ENCODE assay signal across 21 cellular contexts in the genomic region with DNA sequence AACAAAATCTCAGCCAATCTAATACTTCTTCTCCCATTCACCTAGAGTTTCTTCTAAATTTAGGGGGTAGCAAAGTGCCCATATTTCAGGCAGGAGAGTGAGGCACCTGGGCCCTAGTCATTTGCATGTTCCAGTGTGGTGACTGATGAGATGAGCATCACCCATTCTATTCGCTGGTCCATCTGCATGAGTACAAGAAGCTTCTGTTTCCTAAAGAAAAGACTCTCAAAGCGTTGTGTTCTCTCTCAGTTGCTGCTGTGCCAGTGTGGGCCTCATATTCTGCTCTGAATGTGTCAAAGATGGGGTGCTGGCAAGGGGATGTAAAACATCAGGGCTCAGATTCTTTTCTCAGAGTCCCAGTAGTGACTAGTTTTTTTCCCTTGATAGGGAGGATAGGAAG. TPM values are rescaled to one million over a fixed set of nuclear protein-coding genes. Genes with fewer than 3 reads are reported as not detected.
A peak's percentile ranks its signal among the peaks of the same experiment; 100 is the strongest.
DNase-seq lines count a peak whose midpoint lies in the region; FAIRE-seq and TF ChIP-seq lines count a peak whose summit lies in the region.
"Had no signal": no experiment of that assay in that cellular context is flagged by ENCODE, and none has a peak within 500 bp of the region (broad histone marks: within the 10 kb centered on the region; RNA-seq: fewer than 3 reads in every experiment).

No MANE protein-coding gene starts in this region.

- no peak overlapping the region for H3K4me3 Mint-ChIP-seq in chondrocyte (ENCODE audit: unreplicated experiment)
- H3K4me3 Mint-ChIP-seq: activated naive CD4-positive, alpha-beta T cell treated with anti-CD3 and anti-CD28 coated beads for 36 hours; activated T-cell treated with anti-CD3 and anti-CD28 coated beads, Interleukin-2, amount 50 U/mL, for 4 hours; naive thymus-derived CD4-positive, alpha-beta T cell had no signal

- FAIRE-seq in keratinocyte (lab: Jason Lieb, UNC) = no peak
- FAIRE-seq: G401.6, urothelium cell line had no signal

- no peak for TF ChIP-seq CTCF in chondrocyte (IDR thresholded peaks at IDR 0.05)
- TF ChIP-seq CTCF in keratinocyte (optimal IDR thresholded peaks at IDR 0.05 in 1 of 3, IDR thresholded peaks at IDR 0.05 in 1 of 3, conservative IDR thresholded peaks at IDR 0.05 in 1 of 3; ENCODE audit: extremely low read depth in 1 of 3, insufficient read depth in 2 of 3, low read length in 3 of 3) = no peak

- H3K27me3 ChIP-seq in Karpas-422 (ENCODE audit: low read length) (no peaks in the 10 kb centered on the region), keratinocyte (ENCODE audit: control insufficient read depth, extremely low read depth, insufficient read depth, low read length) (no peaks in the 10 kb centered on the region)

- peaks cover 58% of the 10 kb centered on the region for H3K4me1 ChIP-seq in Karpas-422 (ENCODE audit: low read length)
- peaks cover 17% of the 10 kb centered on the region for H3K4me1 ChIP-seq in keratinocyte (ENCODE audit: control insufficient read depth, extremely low read depth, insufficient read depth, low read length)
- H3K4me1 ChIP-seq: parathyroid adenoma had no signal

- H3K36me3 ChIP-seq in Karpas-422 (ENCODE audit: insufficient read depth, low read length) (no peaks in the 10 kb centered on the region; the same call in 1 of the 2 replicates), keratinocyte (ENCODE audit: control insufficient read depth in 2 of 2, extremely low read depth in 1 of 2, insufficient read depth in 2 of 2, low read length in 2 of 2) (no peaks in the 10 kb centered on the region)

- H3K4me3 ChIP-seq in Karpas-422 (ENCODE audit: low read length) (peak overlapping the region; percentile 47), keratinocyte (ENCODE audit: control insufficient read depth in 2 of 3, extremely low read depth in 1 of 3, insufficient read depth in 2 of 3, low read depth in 1 of 3, low read length in 3 of 3) (no peak overlapping the region)

- dilution Hi-C loops in keratinocyte (cut with MboI; ENCODE audit: extremely low pct_ligation_motif_present, low sequenced_read_pairs) = no loop called here

- H3K9me1 ChIP-seq in keratinocyte (ENCODE audit: control insufficient read depth, extremely low read depth, insufficient read depth, low read length) = no peaks in the 10 kb centered on the region

- H4K20me1 ChIP-seq in Karpas-422 (ENCODE audit: insufficient read depth, low read depth, low read length) (no peaks in the 10 kb centered on the region), keratinocyte (ENCODE audit: control insufficient read depth, extremely low read depth, insufficient read depth, low read length) (no peaks in the 10 kb centered on the region)

- H3K27me3 Mint-ChIP-seq in chondrocyte (ENCODE audit: low read depth) = no peaks in the 10 kb centered on the region

- H3K4me2 ChIP-seq in Karpas-422 (ENCODE audit: low read depth, low read length, poor library complexity, severe bottlenecking) (peak overlapping the region; percentile 74), keratinocyte (ENCODE audit: control insufficient read depth, extremely low read depth, insufficient read depth, low read depth, low read length) (peak overlapping the region; percentile 0)

- H3K79me2 ChIP-seq in Karpas-422 (ENCODE audit: low read length) (no peaks in the 10 kb centered on the region), keratinocyte (ENCODE audit: control insufficient read depth, insufficient read depth, low read length) (no peaks in the 10 kb centered on the region)
- H3K79me2 ChIP-seq: parathyroid adenoma had no signal

- H3K9me3 ChIP-seq in Karpas-422 (ENCODE audit: low read length) (peaks cover 4% of the 10 kb centered on the region; the same call in 1 of the 2 replicates), keratinocyte (ENCODE audit: control insufficient read depth, low read depth, low read length) (no peaks in the 10 kb centered on the region)

- peak overlapping the region; percentile 10 for H3K27ac Mint-ChIP-seq in chondrocyte (ENCODE audit: unreplicated experiment)
- H3K27ac Mint-ChIP-seq: activated naive CD4-positive, alpha-beta T cell treated with anti-CD3 and anti-CD28 coated beads for 36 hours had no signal

- DNase-seq in Karpas-422 = peak; percentile 92
- no peak for DNase-seq in chondrocyte (ENCODE audit: low spot score)
- DNase-seq in keratinocyte (ENCODE audit: low read depth, low spot score) = no peak
- peak in 40 of 49 donors; percentile 8 to 86 (median 44) for DNase-seq in substantia nigra (lab: John Stamatoyannopoulos, UW)
- no peak for DNase-seq in NCI-H510A (lab: John Stamatoyannopoulos, UW)
- DNase-seq in kidney tubule cell (ENCODE audit: low spot score) = no peak
- no peak for DNase-seq in COR-L47 (lab: John Stamatoyannopoulos, UW)
- DNase-seq: activated naive CD4-positive, alpha-beta T cell treated with anti-CD3 and anti-CD28 coated beads for 36 hours; activated T-cell treated with anti-CD3 and anti-CD28 coated beads, Interleukin-2, amount 50 U/mL, for 4 hours; amniotic stem cell; central memory CD4-positive, alpha-beta T cell; DMS153; H7; mesendoderm; naive thymus-derived CD4-positive, alpha-beta T cell; NCI-H146; SHP77; T-helper 1 cell had no signal

- H3K4me1 Mint-ChIP-seq in chondrocyte (ENCODE audit: low read depth) = peaks cover 19% of the 10 kb centered on the region

- H3K9ac ChIP-seq in Karpas-422 (ENCODE audit: low read length) (peak overlapping the region; percentile 64), keratinocyte (ENCODE audit: control insufficient read depth, extremely low read depth, insufficient read depth, low read length) (no peak overlapping the region)
- H3K9ac ChIP-seq: parathyroid adenoma had no signal

- H3K36me3 Mint-ChIP-seq in chondrocyte (ENCODE audit: low read depth) = no peaks in the 10 kb centered on the region

- H2AFZ ChIP-seq in Karpas-422 (ENCODE audit: low read length) (peak overlapping the region; percentile 64), keratinocyte (ENCODE audit: control insufficient read depth, low read length) (peak overlapping the region; percentile 14)
- H2AFZ ChIP-seq: parathyroid adenoma had no signal

- H3K9me3 Mint-ChIP-seq in chondrocyte (ENCODE audit: low read depth) = no peaks in the 10 kb centered on the region
- H3K9me3 Mint-ChIP-seq: activated naive CD4-positive, alpha-beta T cell treated with anti-CD3 and anti-CD28 coated beads for 36 hours; activated T-cell treated with anti-CD3 and anti-CD28 coated beads, Interleukin-2, amount 50 U/mL, for 4 hours had no signal

- H3K9me2 ChIP-seq in Karpas-422 (replicated peaks; ENCODE audit: insufficient read depth, low read length) = no peaks in the 10 kb centered on the region

- H3K27ac ChIP-seq in Karpas-422 (ENCODE audit: low read length) = peak overlapping the region; percentile 97
- H3K27ac ChIP-seq in keratinocyte (ENCODE audit: control insufficient read depth, insufficient read depth, low read length) = no peak overlapping the region
- peak overlapping the region; percentile 53 for H3K27ac ChIP-seq in substantia nigra (ENCODE audit: low read depth, low read length, poor library complexity, severe bottlenecking)
- H3K27ac ChIP-seq: parathyroid adenoma had no signal

RNA-seq across cellular contexts. Expression of a gene that starts 16.1 kb away (rescaled TPM):
- total RNA-seq in Karpas-422 (2014; rRNA removed; shearing (Covaris generic); ENCODE audit: low replicate concordance) = 40.8 and 59.4 TPM in 2 replicates
- 5.3 to 46.3 TPM (median 6.8 TPM) in 3 replicates for total RNA-seq in chondrocyte
- polyA plus RNA-seq in keratinocyte = 0.62 to 2.8 TPM (median 1.9 TPM) in 3 replicates
- polyA plus RNA-seq in keratinocyte (2011; ENCODE audit: low read depth) = 0.36 TPM
- 0.77 and 1.1 TPM in 2 replicates for polyA plus RNA-seq in keratinocyte (2011; cell fraction: cytosol; rRNA removed)
- polyA plus RNA-seq in keratinocyte (2011; cell fraction: nucleus; rRNA removed) = 1.0 and 1.2 TPM in 2 replicates
- polyA plus RNA-seq in keratinocyte (2012; ENCODE audit: low replicate concordance) = 0.17 and 2.5 TPM in 2 replicates
- polyA minus RNA-seq in keratinocyte = 1.8 to 6.3 TPM (median 3.9 TPM) in 3 replicates
- polyA minus RNA-seq in keratinocyte (2011; cell fraction: cytosol; rRNA and poly(A)+ RNA removed) = 1.2 TPM
- 2.2 and 5.7 TPM in 2 replicates for polyA minus RNA-seq in keratinocyte (2011; cell fraction: nucleus; rRNA and poly(A)+ RNA removed)

Comparison
In these comparisons a context has a peak if more than half of its experiments do, and no peak if none do; other contexts are left out.
1. DNase-seq: peak in Karpas-422 (single experiment) and substantia nigra (40 of 49); none in chondrocyte (single experiment), keratinocyte (single experiment), NCI-H510A (single experiment), kidney tubule cell (single experiment) and COR-L47 (single experiment).